ENCODE assay signal across 22 cellular contexts in the genomic region with DNA sequence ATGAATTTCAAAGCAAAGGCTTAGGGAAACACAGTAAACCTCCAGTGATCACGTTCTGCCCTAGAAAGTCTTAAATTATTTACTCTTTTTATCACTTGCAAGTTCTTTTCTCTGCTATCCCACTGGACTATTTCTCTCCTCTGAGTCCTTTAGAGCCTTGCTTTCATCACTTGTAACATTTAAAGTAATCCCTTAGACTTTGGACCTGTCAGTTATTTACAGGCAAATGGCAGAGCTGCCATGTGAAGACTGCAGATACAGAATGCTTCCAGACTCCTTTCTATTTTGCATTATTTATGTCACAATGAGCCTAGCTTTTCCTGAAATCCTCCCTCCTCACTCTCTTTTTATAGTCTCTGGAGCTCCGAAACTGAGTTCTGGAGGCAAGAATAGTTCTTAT.
DNase-seq lines count a peak whose midpoint lies in the region; ATAC-seq, FAIRE-seq and TF ChIP-seq lines count a peak whose summit lies in the region.
"Had no signal": no experiment of that assay in that cellular context is flagged by ENCODE, and none has a peak within 500 bp of the region (broad histone marks: within the 10 kb centered on the region; RNA-seq: fewer than 3 reads in every experiment).

No MANE protein-coding gene starts in this region.

- no peak overlapping the region for H2BK5ac ChIP-seq in H9 (ENCODE audit: insufficient read length, low read length)

- H3K18ac ChIP-seq in H9 (ENCODE audit: insufficient read length, low read depth, low read length) = no peak overlapping the region

- intact Hi-C loops in aorta (cut with DNase I) = loop anchor here in 1 of 2 donors (5.0 kb wide), 1 partner anchor 74 kb away; no protein-coding TSS in a partner anchor

- H3K27me3 ChIP-seq in small intestine (ENCODE audit: control insufficient read depth in 2 of 2, insufficient read depth in 2 of 2, low read length in 2 of 2) (no peaks in the 10 kb centered on the region), aorta (ENCODE audit: control insufficient read depth in 1 of 2, insufficient read depth in 2 of 2, low read length in 1 of 2) (no peaks in the 10 kb centered on the region), H9 (ENCODE audit: insufficient read depth, low read length) (no peaks in the 10 kb centered on the region)

- H2AFZ ChIP-seq in H9 (ENCODE audit: low read length) = no peak overlapping the region
- H2AFZ ChIP-seq: GM23338 had no signal

- H3K4me3 ChIP-seq in small intestine (ENCODE audit: low read depth in 1 of 2, low read length in 2 of 2) (no peak overlapping the region), aorta (ENCODE audit: low read length in 2 of 2) (peak overlapping the region in 1 of 2 donors; percentile 41)
- H3K4me3 ChIP-seq: A549, GM23338 had no signal

- H3K27ac Mint-ChIP-seq in H9 = no peak overlapping the region
- H3K27ac Mint-ChIP-seq: CD4-positive, alpha-beta T cell; GM23338; HFFc6 had no signal

- no peak overlapping the region for H3K14ac ChIP-seq in H9 (ENCODE audit: insufficient read depth, low read length)

- H3K23ac ChIP-seq in H9 (ENCODE audit: insufficient read length, low read depth, low read length) = no peak overlapping the region

- H3K9ac ChIP-seq in H9 (ENCODE audit: extremely low read depth, insufficient read length, low read length) = no peak overlapping the region

- H3K27ac ChIP-seq in small intestine (ENCODE audit: low read depth in 1 of 2, low read length in 1 of 2) = no peak overlapping the region
- peak overlapping the region in 1 of 2 donors; percentile 87 for H3K27ac ChIP-seq in aorta (ENCODE audit: low read depth in 1 of 2, low read length in 2 of 2)
- H3K27ac ChIP-seq in H9 (ENCODE audit: insufficient read length, low read depth, low read length) = no peak overlapping the region
- H3K27ac ChIP-seq: 22Rv1, A549, C4-2B had no signal

- H2AK5ac ChIP-seq in H9 (ENCODE audit: insufficient read length, low read length) = no peak overlapping the region

- no peak overlapping the region for H2BK20ac ChIP-seq in H9 (ENCODE audit: low read depth, low read length, poor library complexity, severe bottlenecking)

- no peak overlapping the region for H3T11ph ChIP-seq in H9 (ENCODE audit: low read length)

- 0 out of 4 replicates have a peak, but pooled peaks cover 0 to 4% of the 10 kb centered on the region in 2 experiments for H3K4me1 Mint-ChIP-seq in H9

- no peak overlapping the region for H3K56ac ChIP-seq in H9 (ENCODE audit: insufficient read length, low read depth, low read length)

- H3K4me1 ChIP-seq in small intestine (ENCODE audit: control insufficient read depth in 2 of 2, insufficient read depth in 1 of 2, low read depth in 1 of 2, low read length in 1 of 2) = no peaks in the 10 kb centered on the region
- peaks cover 3 to 6% of the 10 kb centered on the region in 2 donors for H3K4me1 ChIP-seq in aorta (ENCODE audit: control insufficient read depth in 1 of 2, insufficient read depth in 2 of 2, low read length in 2 of 2)
- H3K4me1 ChIP-seq in H9 (ENCODE audit: insufficient read depth, low read length) = no peaks in the 10 kb centered on the region
- H3K4me1 ChIP-seq: A549 had no signal

- H4K8ac ChIP-seq in H9 (replicated peaks; ENCODE audit: insufficient read length, low read depth, low read length) = no peak overlapping the region

- H3K9me3 ChIP-seq in small intestine (ENCODE audit: control insufficient read depth, low read depth) = no peaks in the 10 kb centered on the region
- H3K9me3 ChIP-seq in aorta (ENCODE audit: control insufficient read depth, low read length) = no peaks in the 10 kb centered on the region
- H3K9me3 ChIP-seq in H9 (ENCODE audit: control insufficient read depth, low read depth, low read length) = no peaks in the 10 kb centered on the region
- H3K9me3 ChIP-seq: A549, Caco-2 had no signal

- H2BK15ac ChIP-seq in H9 (ENCODE audit: low read depth, low read length) = no peak overlapping the region

- peaks cover 0 to 3% (median 0%) of the 10 kb centered on the region in 3 experiments; a peak in 1 of 7 replicates for H3K36me3 Mint-ChIP-seq in H9 (ENCODE audit: insufficient read depth in 1 of 3, low read depth in 3 of 3)

- H2BK120ac ChIP-seq in H9 (ENCODE audit: low read depth, low read length, poor library complexity, severe bottlenecking) = no peak overlapping the region

- no peaks in the 10 kb centered on the region for H3K27me3 Mint-ChIP-seq in H9 (ENCODE audit: low read depth)
- H3K27me3 Mint-ChIP-seq: CD4-positive, alpha-beta T cell had no signal

- FAIRE-seq in small intestine (lab: Jason Lieb, UNC) = no peak
- FAIRE-seq: A549, D721Med, GM12892, GM18507, HTR-8/SVneo had no signal

- no peak overlapping the region for H4K91ac ChIP-seq in H9 (ENCODE audit: insufficient read length, low read depth, low read length)

- H3K23me2 ChIP-seq in H9 (ENCODE audit: insufficient read length, low read depth, low read length, poor library complexity, severe bottlenecking) = no peaks in the 10 kb centered on the region

- H3K4me2 ChIP-seq in H9 (ENCODE audit: insufficient read depth, insufficient read length, low read length) = no peak overlapping the region
- H3K4me2 ChIP-seq: A549, GM23338 had no signal

- H3K79me1 ChIP-seq in H9 (ENCODE audit: insufficient read depth, low read depth, low read length, poor library complexity, severe bottlenecking) = no peaks in the 10 kb centered on the region

- peak; percentile 33 for ATAC-seq in aorta (ENCODE audit: low FRiP score)
- ATAC-seq: A549, GM23338, HCT116 had no signal

- TF ChIP-seq CTCF in H9 (conservative IDR thresholded peaks at IDR 0.05) = no peak

- H3K36me3 ChIP-seq in small intestine (ENCODE audit: control insufficient read depth in 2 of 2, insufficient read depth in 2 of 2, low read length in 2 of 2) = no peaks in the 10 kb centered on the region
- H3K36me3 ChIP-seq in aorta (ENCODE audit: control insufficient read depth in 1 of 2, insufficient read depth in 2 of 2, low read length in 1 of 2) = no peaks in the 10 kb centered on the region

- no peaks in the 10 kb centered on the region for H4K20me1 ChIP-seq in H9 (ENCODE audit: control insufficient read depth, insufficient read depth, insufficient read length)

- H3K79me2 ChIP-seq in H9 (ENCODE audit: insufficient read depth, low read length) = no peaks in the 10 kb centered on the region

- WGBS in small intestine, 3 donors = 18 to 57% (median 53%) methylated on average over 2 of the region's 2 CpGs
- WGBS in aorta, 2 donors = 3 to 4% methylated on average over 2 of the region's 2 CpGs
- no CpG with 5 or more reads among the region's 2 CpGs for whole genome bisulfite sequencing in H9 (ENCODE audit: extremely low coverage, insufficient read length, low lambda C conversion rate)

- H3K4ac ChIP-seq in H9 (ENCODE audit: low read depth, low read length) = no peak overlapping the region

- DNase-seq in NCI-H526 (lab: John Stamatoyannopoulos, UW) (peak; percentile 5 to 16), NCI-H526 treated with DMSO at 0.1 percent for 48 hours (lab: John Stamatoyannopoulos, UW) (no peak), foreskin melanocyte (peak; percentile 64), small intestine (peak; percentile 8), aorta (no peak), H9 (no peak), DMS79 (lab: John Stamatoyannopoulos, UW) (no peak), occipital lobe (lab: John Stamatoyannopoulos, UW) (no peak)
- DNase-seq: AML-193; Caco-2; CD4-positive, alpha-beta T cell; GDM1; HFFc6 had no signal

- H4K5ac ChIP-seq in H9 (ENCODE audit: insufficient read length, low read depth, low read length) = no peak overlapping the region

- H3K4me3 Mint-ChIP-seq in H9 = no peak overlapping the region
- H3K4me3 Mint-ChIP-seq: CD4-positive, alpha-beta T cell; GM23338; HFFc6 had no signal

- H2BK12ac ChIP-seq in H9 (ENCODE audit: insufficient read length, low read depth, low read length) = no peak overlapping the region

- H3K9me3 Mint-ChIP-seq in H9 = peaks cover 0 to 2% of the 10 kb centered on the region in 2 experiments; a peak in 1 of 5 replicates
- H3K9me3 Mint-ChIP-seq: CD4-positive, alpha-beta T cell; GM23338; HFFc6 had no signal

Comparison
In these comparisons a context has a peak if more than half of its experiments do, and no peak if none do; other contexts are left out.
1. DNase-seq: peak in NCI-H526 (2 of 2), foreskin melanocyte (single experiment) and small intestine (single experiment); none in NCI-H526 treated with DMSO at 0.1 percent for 48 hours (single experiment), aorta (0 of 2), H9 (single experiment), DMS79 (single experiment) and occipital lobe (single experiment).